In the genomic region with DNA sequence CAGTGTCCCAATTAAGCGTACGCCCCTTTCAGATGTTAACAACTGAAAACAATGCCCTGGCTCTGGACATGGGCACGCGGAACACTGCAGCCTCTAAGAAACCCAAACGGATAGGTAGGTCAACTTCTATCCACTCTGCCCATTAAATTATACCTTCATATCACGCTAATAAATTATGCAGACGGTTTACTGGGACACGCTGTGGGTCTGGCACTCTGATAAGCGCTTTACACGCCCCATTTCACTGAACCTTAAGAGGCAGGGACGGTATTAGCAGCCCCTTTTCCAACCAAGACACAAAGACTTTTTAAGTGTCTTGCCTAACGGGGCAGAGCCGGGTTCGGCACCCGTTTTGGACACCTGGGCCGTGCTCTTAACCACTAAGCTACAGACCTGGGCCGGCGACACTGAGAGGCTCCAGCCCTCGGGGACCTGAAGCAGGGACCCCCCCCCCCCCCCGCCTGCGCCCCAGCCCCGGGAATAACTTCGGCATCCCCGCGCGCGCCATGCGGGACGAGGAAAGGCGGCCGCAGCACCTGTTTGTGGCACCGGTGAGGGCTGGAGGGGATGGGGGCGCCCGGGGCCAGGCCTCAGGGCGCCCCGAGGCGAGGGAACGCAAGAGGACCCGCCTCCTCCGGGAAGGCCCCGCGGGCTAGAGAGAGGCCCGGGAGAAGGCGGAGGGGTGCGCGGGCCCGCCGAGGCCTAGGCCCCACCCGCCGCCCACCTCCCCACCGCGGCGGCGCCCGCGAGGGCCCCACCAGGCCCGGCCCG, we compare ENCODE assay signal across 8 cellular contexts. TPM values are rescaled to one million over a fixed set of nuclear protein-coding genes. Genes with fewer than 3 reads are reported as not detected.
DNase-seq lines count a peak whose midpoint lies in the region; ATAC-seq and TF ChIP-seq lines count a peak whose summit lies in the region.

No MANE protein-coding gene starts in this region.

- ATAC-seq in HG02623 (IDR thresholded peaks at IDR 0.05; ENCODE audit: unreplicated experiment) = peak; percentile 37
- ATAC-seq in GM18873 (IDR thresholded peaks at IDR 0.05; ENCODE audit: low FRiP score, unreplicated experiment) = no peak

- H3K27ac ChIP-seq in OCI-LY7 (ENCODE audit: low read depth, low read length, poor library complexity, severe bottlenecking) = peak overlapping the region; percentile 47
- H3K27ac ChIP-seq in adrenal gland = peak overlapping the region; percentile 54 to 94 (median 89)

- intact Hi-C loops in OCI-LY7 (cut with micrococcal nuclease; ENCODE audit: unreplicated experiment) = loop anchor here (1.0 to 2.0 kb wide), 2 partner anchors 32 to 91 kb away; a partner anchor contains a TSS
- intact Hi-C loops in adrenal gland (cut with DNase I) = no loop called here

- TF ChIP-seq POLR2A in adrenal gland (IDR thresholded peaks at IDR 0.05) = no peak

- H3K4me2 ChIP-seq in OCI-LY7 (ENCODE audit: low read length) = peak overlapping the region; percentile 97

- H4K20me1 ChIP-seq in OCI-LY7 (ENCODE audit: insufficient read depth, low read length) = peaks cover 32% of the 10 kb centered on the region

- peaks cover 50% of the 10 kb centered on the region for H3K79me2 ChIP-seq in OCI-LY7 (ENCODE audit: insufficient read depth, low read depth, low read length)

- H3K9me3 ChIP-seq in OCI-LY7 (ENCODE audit: low read length) (no peaks in the 10 kb centered on the region), adrenal gland (replicated peaks in 1 of 3) (no peaks in the 10 kb centered on the region)

- 0 to 1% (median 1%) methylated on average over 8 to 58 of the region's 58 CpGs for WGBS in adrenal gland, 4 donors

- no peak overlapping the region for H2AFZ ChIP-seq in OCI-LY7 (ENCODE audit: low read length)

- no peaks in the 10 kb centered on the region for H3K27me3 ChIP-seq in adrenal gland

- CTCF ChIA-PET in OCI-LY7 (lab: Charles Lee; ENCODE audit: unreplicated experiment) = interaction anchor here (0.5 kb wide), 1 partner anchor 41 kb away, joined by 3 read pairs; no protein-coding TSS in a partner anchor

- H3K4me1 ChIP-seq in OCI-LY7 (ENCODE audit: insufficient read depth, low read length, poor library complexity, severe bottlenecking) = peaks cover 30% of the 10 kb centered on the region
- peaks cover 0 to 32% of the 10 kb centered on the region in 2 donors for H3K4me1 ChIP-seq in adrenal gland (replicated peaks in 1 of 2)

- H3K36me3 ChIP-seq in OCI-LY7 (ENCODE audit: insufficient read depth, low read length) = peaks cover 26% of the 10 kb centered on the region; the same call in 1 of the 2 replicates
- H3K36me3 ChIP-seq in adrenal gland (replicated peaks in 1 of 2) = no peaks in the 10 kb centered on the region

- POLR2A ChIA-PET in OCI-LY7 (lab: Charles Lee) = interaction anchor here (0.7 to 1.2 kb wide), 2 partner anchors 20 to 383 kb away, joined by 4 read pairs; no protein-coding TSS in a partner anchor

- TF ChIP-seq CTCF in GM12875 (IDR thresholded peaks at IDR 0.05; ENCODE audit: borderline replicate concordance, insufficient read depth, low read depth, low read length) (no peak), OCI-LY7 (conservative IDR thresholded peaks at IDR 0.05; ENCODE audit: low read length) (no peak), adrenal gland (IDR thresholded peaks at IDR 0.05) (no peak)

- H3K9me2 ChIP-seq in OCI-LY7 (ENCODE audit: insufficient read depth, low read length) = no peaks in the 10 kb centered on the region

- DNase-seq in OCI-LY7 (ENCODE audit: low spot score) = peak; percentile 52
- peak; percentile 25 to 62 (median 35) for DNase-seq in adrenal gland
- peak; percentile 43 for DNase-seq in iPS-NIHi7 (ENCODE audit: extremely low spot score)
- DNase-seq in stimulated activated CD4-positive, alpha-beta T cell treated with anti-CD3 and anti-CD28 coated beads, Interleukin-15, amount 100 ng/mL, for 48 hours (ENCODE audit: low read depth in 2 of 2) = peak; percentile 10 to 36
- DNase-seq in SHP77 (lab: John Stamatoyannopoulos, UW) = no peak

- H3K4me3 ChIP-seq in GM12875 (ENCODE audit: low read depth, low read length) (peak overlapping the region; percentile 71), OCI-LY7 (ENCODE audit: low read depth, low read length, poor library complexity, severe bottlenecking) (peak overlapping the region; percentile 75), adrenal gland (peak overlapping the region; percentile 57 to 94 (median 86))

- no TSS peak for BruUV-seq in OCI-LY7 (replicated peaks; lab: Mats Ljungman, UMichigan)

RNA-seq across cellular contexts. Expression of a gene that starts 0.6 kb away (rescaled TPM):
- 36.8 and 40.7 TPM in 2 replicates for total RNA-seq in OCI-LY7 (2014; rRNA removed; shearing (Covaris generic))
- total RNA-seq in OCI-LY7 (2022) = 66.8 and 70.2 TPM in 2 replicates
- total RNA-seq in adrenal gland = 100 to 1,000 TPM in 2 of 8 donors, 10 to 100 TPM in 6; 71.0 to 122 (median 84.9) TPM
- polyA plus RNA-seq in adrenal gland = 100 to 1,000 TPM in 1 of 3 donors, 10 to 100 TPM in 2; 23.2 to 123 (median 28.6) TPM

RNA-seq across cellular contexts. Expression of a gene that starts 31.7 kb away (rescaled TPM):
- total RNA-seq in OCI-LY7 (2014; rRNA removed; shearing (Covaris generic)) = 48.2 and 53.9 TPM in 2 replicates
- total RNA-seq in OCI-LY7 (2022) (54.3 and 57.0 TPM in 2 replicates), adrenal gland (10 to 100 TPM; 18.7 to 28.5 (median 22.1) TPM)
- polyA plus RNA-seq in adrenal gland = 10 to 100 TPM; 25.4 to 42.3 (median 31.5) TPM

Comparison
In these comparisons a context has a peak if more than half of its experiments do, and no peak if none do; other contexts are left out.
1. DNase-seq: peak in OCI-LY7 (single experiment), adrenal gland (7 of 7), iPS-NIHi7 (single experiment) and stimulated activated CD4-positive, alpha-beta T cell treated with anti-CD3 and anti-CD28 coated beads, Interleukin-15, amount 100 ng/mL, for 48 hours (2 of 2); none in SHP77 (0 of 2).
2. Peak in every context shown above with its lines, with median percentiles within 50 percentile points of each other: H3K4me3 ChIP-seq.